Comparison of ENCODE assay signal across 15 cellular contexts in genomic region chr12:2902287-2902880, GRCh38. TPM values are rescaled to one million over a fixed set of nuclear protein-coding genes. Genes with fewer than 3 reads are reported as not detected.
DNase-seq lines count a peak whose midpoint lies in the region; ATAC-seq and TF ChIP-seq lines count a peak whose summit lies in the region.
"Had no signal": no experiment of that assay in that cellular context is flagged by ENCODE, and none has a peak within 500 bp of the region (broad histone marks: within the 10 kb centered on the region; RNA-seq: fewer than 3 reads in every experiment).

No MANE protein-coding gene starts in this region.

- DNase-seq in NCI-H1105 treated with DMSO at 0.1 percent for 48 hours (lab: John Stamatoyannopoulos, UW) = peak; percentile 80
- DNase-seq in heart right ventricle = peak in 1 of 2 donors; percentile 59
- DNase-seq in sigmoid colon = peak; percentile 72
- DNase-seq in effector memory CD8-positive, alpha-beta T cell = no peak
- no peak for DNase-seq in iPS-NIHi11 (ENCODE audit: low spot score)
- DNase-seq in ecto neural progenitor cell (ENCODE audit: low spot score) = no peak
- no peak for DNase-seq in Kasumi-1 (lab: John Stamatoyannopoulos, UW)
- DNase-seq: activated T-cell treated with anti-CD3 and anti-CD28 coated beads, Interleukin-2, amount 50 U/mL, for 72 hours; small intestine had no signal

- no peak for TF ChIP-seq CTCF in VCaP (conservative IDR thresholded peaks at IDR 0.05)
- TF ChIP-seq CTCF in heart right ventricle (IDR thresholded peaks at IDR 0.05) = no peak
- TF ChIP-seq CTCF in sigmoid colon (IDR thresholded peaks at IDR 0.05) = no peak

- no peak for TF ChIP-seq POLR2A in sigmoid colon (IDR thresholded peaks at IDR 0.05)

- peaks cover 4% of the 10 kb centered on the region for H3K36me3 Mint-ChIP-seq in effector memory CD8-positive, alpha-beta T cell (ENCODE audit: insufficient read depth)
- H3K36me3 Mint-ChIP-seq: memory B cell had no signal

- H3K9me3 ChIP-seq in heart right ventricle (no peaks in the 10 kb centered on the region), sigmoid colon (no peaks in the 10 kb centered on the region)

- H3K9me3 Mint-ChIP-seq in effector memory CD8-positive, alpha-beta T cell = no peaks in the 10 kb centered on the region
- H3K9me3 Mint-ChIP-seq: activated T-cell treated with anti-CD3 and anti-CD28 coated beads, Interleukin-2, amount 50 U/mL, for 72 hours; memory B cell had no signal

- H3K4me1 ChIP-seq in heart right ventricle (peaks cover 0 to 12% (median 9%) of the 10 kb centered on the region in 9 donors), sigmoid colon (peaks cover 0 to 16% (median 11%) of the 10 kb centered on the region in 4 donors)

- no peaks in the 10 kb centered on the region for H3K4me1 Mint-ChIP-seq in effector memory CD8-positive, alpha-beta T cell (ENCODE audit: low read depth in 2 of 2)

- no peak overlapping the region for H3K27ac Mint-ChIP-seq in effector memory CD8-positive, alpha-beta T cell
- H3K27ac Mint-ChIP-seq: activated T-cell treated with anti-CD3 and anti-CD28 coated beads, Interleukin-2, amount 50 U/mL, for 72 hours; memory B cell had no signal

- H3K27me3 ChIP-seq in heart right ventricle (no peaks in the 10 kb centered on the region), sigmoid colon (no peaks in the 10 kb centered on the region)

- no peaks in the 10 kb centered on the region for H3K27me3 Mint-ChIP-seq in effector memory CD8-positive, alpha-beta T cell
- H3K27me3 Mint-ChIP-seq: memory B cell had no signal

- no peak overlapping the region for H3K4me3 Mint-ChIP-seq in effector memory CD8-positive, alpha-beta T cell
- H3K4me3 Mint-ChIP-seq: activated T-cell treated with anti-CD3 and anti-CD28 coated beads, Interleukin-2, amount 50 U/mL, for 72 hours; memory B cell had no signal

- no peak for TF ChIP-seq EP300 in sigmoid colon (IDR thresholded peaks at IDR 0.05)

- H3K36me3 ChIP-seq in heart right ventricle = peaks cover 0 to 2% (median 0%) of the 10 kb centered on the region in 9 donors
- H3K36me3 ChIP-seq in sigmoid colon = no peaks in the 10 kb centered on the region

- 12 to 20% methylated on average over 4 of the region's 4 CpGs for WGBS in heart right ventricle, 2 donors
- 56 to 61% methylated on average over 4 of the region's 4 CpGs for WGBS in sigmoid colon, 2 donors

- intact Hi-C loops in heart right ventricle (cut with DNase I) (no loop called here), sigmoid colon (cut with DNase I) (no loop called here)

- peak; percentile 78 to 96 (median 88) for ATAC-seq in heart right ventricle
- ATAC-seq in effector memory CD8-positive, alpha-beta T cell (replicated peaks) = no peak
- ATAC-seq: activated T-cell treated with anti-CD3 and anti-CD28 coated beads, Interleukin-2, amount 50 U/mL, for 72 hours had no signal

- peak overlapping the region; percentile 55 for H3K27ac ChIP-seq in VCaP
- H3K27ac ChIP-seq in heart right ventricle = peak overlapping the region in 2 of 10 donors; percentile 6
- peak overlapping the region in 1 of 4 donors; percentile 31 for H3K27ac ChIP-seq in sigmoid colon
- H3K27ac ChIP-seq: HL-60 had no signal

- no peak overlapping the region for H3K4me3 ChIP-seq in heart right ventricle
- H3K4me3 ChIP-seq in sigmoid colon = no peak overlapping the region

RNA-seq across cellular contexts. Expression of gene TULP3, which starts 11.7 kb away (rescaled TPM):
- 1 to 10 TPM; 4.0 to 7.3 (median 4.6) TPM for total RNA-seq in heart right ventricle
- 1 to 10 TPM; 5.0 to 5.9 TPM for polyA plus RNA-seq in heart right ventricle
- 10 to 100 TPM; 17.8 to 32.1 (median 24.8) TPM for total RNA-seq in sigmoid colon
- 1 to 10 TPM; 3.0 to 9.6 (median 7.8) TPM for polyA plus RNA-seq in sigmoid colon

RNA-seq across cellular contexts. Expression of gene RHNO1, which starts 25.4 kb away (rescaled TPM):
- total RNA-seq in heart right ventricle (10 to 100 TPM in 2 of 10 donors, 1 to 10 TPM in 8; 3.7 to 10.9 (median 7.1) TPM), sigmoid colon (1 to 10 TPM; 6.1 to 9.6 (median 8.2) TPM)
- polyA plus RNA-seq in heart right ventricle (1 to 10 TPM; 2.5 to 5.3 TPM), sigmoid colon (10 to 100 TPM; 16.9 to 21.6 (median 19.4) TPM)

RNA-seq across cellular contexts. Expression of gene FOXM1, which starts 25.4 kb away (rescaled TPM):
- 10 to 100 TPM in 1 of 10 donors, 1 to 10 TPM in 3, under 1 TPM in 5, not detected in 1; 0.19 to 10.9 (median 0.89) TPM for total RNA-seq in heart right ventricle
- polyA plus RNA-seq in heart right ventricle = under 1 TPM; 0.14 to 0.44 TPM
- 1 to 10 TPM in 2 of 4 donors, under 1 TPM in 1, not detected in 1; 0.36 to 2.5 (median 1.4) TPM for total RNA-seq in sigmoid colon
- polyA plus RNA-seq in sigmoid colon = 10 to 100 TPM in 1 of 3 donors, 1 to 10 TPM in 2; 2.4 to 34.9 (median 3.7) TPM

RNA-seq across cellular contexts. Expression of gene TEX52, which starts 45.5 kb away (rescaled TPM):
- total RNA-seq in heart right ventricle = not detected
- polyA plus RNA-seq in heart right ventricle = not detected
- not detected for total RNA-seq in sigmoid colon
- polyA plus RNA-seq in sigmoid colon = not detected
- total RNA-seq: H4; NCI-H460; T-helper 1 cell treated with Interleukin-12 subunit alpha and Interleukin-12 subunit beta and Interleukin-4 antibody, amounts not matched to agents 30 ng/mL and 1 ng/mL, for 36 hours had no signal

RNA-seq across cellular contexts. Expression of gene TEAD4, which starts 56.8 kb away (rescaled TPM):
- 10 to 100 TPM in 6 of 10 donors, 1 to 10 TPM in 4; 4.7 to 37.5 (median 11.4) TPM for total RNA-seq in heart right ventricle
- 10 to 100 TPM in 1 of 2 donors, 1 to 10 TPM in 1; 7.6 to 45.6 TPM for polyA plus RNA-seq in heart right ventricle
- total RNA-seq in sigmoid colon = 10 to 100 TPM in 1 of 4 donors, 1 to 10 TPM in 3; 2.9 to 31.2 (median 4.4) TPM
- 10 to 100 TPM in 1 of 3 donors, 1 to 10 TPM in 2; 1.6 to 16.3 (median 3.6) TPM for polyA plus RNA-seq in sigmoid colon

Comparison
In these comparisons a context has a peak if more than half of its experiments do, and no peak if none do; other contexts are left out.
1. DNase-seq: peak in NCI-H1105 treated with DMSO at 0.1 percent for 48 hours (single experiment) and sigmoid colon (single experiment); none in effector memory CD8-positive, alpha-beta T cell (0 of 3), iPS-NIHi11 (single experiment), ecto neural progenitor cell (single experiment) and Kasumi-1 (0 of 2).